Comparison of ENCODE assay signal across 29 cellular contexts in genomic region chr10:114206902-114207301, GRCh38. TPM values are rescaled to one million over a fixed set of nuclear protein-coding genes. Genes with fewer than 3 reads are reported as not detected.
"Had no signal": no experiment of that assay in that cellular context is flagged by ENCODE, and none has a peak within 500 bp of the region (broad histone marks: within the 10 kb centered on the region; RNA-seq: fewer than 3 reads in every experiment).

No MANE protein-coding gene starts in this region.

- DNase-seq: activated CD4-positive, alpha-beta T cell treated with anti-CD3 and anti-CD28 coated beads for 48 hours; activated CD4-positive, alpha-beta T cell treated with anti-CD3 and anti-CD28 coated beads, Interleukin-2, amount 50 U/mL, for 4 hours; activated CD8-positive, alpha-beta memory T cell treated with anti-CD3 and anti-CD28 coated beads, Interleukin-2, amount 10 ng/mL, durations not matched to agents 7 days and 5 days; activated CD8-positive, alpha-beta T cell treated with anti-CD3 and anti-CD28 coated beads, Interleukin-2, amount 10 ng/mL, durations not matched to agents 7 days and 5 days; activated effector memory CD4-positive, alpha-beta T cell treated with Interleukin-2 at 50 U/mL for 16 hours; activated naive CD4-positive, alpha-beta T cell; activated T-cell treated with anti-CD3 and anti-CD28 coated beads, Interleukin-2, amount 50 U/mL, for 24 hours; aorta; body of pancreas; Kasumi-1; KBM-7; NCI-H1092 treated with DMSO at 0.1 percent for 48 hours; NCI-H1417 treated with DMSO at 0.1 percent for 48 hours; NCI-H1694; NCI-H2029; NCI-H2107; NCI-H2171 treated with DMSO at 0.1 percent for 48 hours; NCI-H226; NCI-H526 treated with DMSO at 0.1 percent for 48 hours; NCI-H82; SIG-M5; T-helper 1 cell had no signal

- H3K27ac ChIP-seq: body of pancreas had no signal

- ATAC-seq: activated CD4-positive, CD25-positive, alpha-beta regulatory T cell treated with anti-CD3 and anti-CD28 coated beads, Interleukin-2, amount 50 U/mL, for 24 hours; activated CD8-positive, alpha-beta memory T cell treated with anti-CD3 and anti-CD28 coated beads, Interleukin-2, amount 10 ng/mL, durations not matched to agents 7 days and 5 days; activated CD8-positive, alpha-beta T cell treated with anti-CD3 and anti-CD28 coated beads, Interleukin-2, amount 10 ng/mL, durations not matched to agents 7 days and 5 days; body of pancreas had no signal

RNA-seq across cellular contexts. Expression of gene TDRD1, which starts 27.7 kb away (rescaled TPM):
- total RNA-seq: activated CD8-positive, alpha-beta T cell treated with anti-CD3 and anti-CD28 coated beads, Interleukin-2, amount 10 ng/mL, durations not matched to agents 7 days and 5 days; MCF 10A; NCI-H460; OCI-LY7; RPMI7951 had no signal

RNA-seq across cellular contexts. Expression of gene VWA2, which starts 32.2 kb away (rescaled TPM):
- total RNA-seq: activated CD8-positive, alpha-beta memory T cell treated with anti-CD3 and anti-CD28 coated beads, Interleukin-2, amount 10 ng/mL, durations not matched to agents 7 days and 5 days; activated CD8-positive, alpha-beta T cell treated with anti-CD3 and anti-CD28 coated beads, Interleukin-2, amount 10 ng/mL, durations not matched to agents 7 days and 5 days; activated T-helper 1 cell treated with anti-CD3 and anti-CD28 coated beads, Interleukin-12 subunit alpha, Interleukin-12 subunit beta, Interleukin-2, Interleukin-4 antibody, amounts not matched to agents 30 ng/mL and 10 ng/mL and 1 ng/mL, durations not matched to agents 14 hours and 24 hours and 36 hours; MCF 10A; NCI-H460; OCI-LY7; RPMI7951; T-helper 2 cell treated with Interferon-gamma antibody and Interleukin-4, amounts not matched to agents 100 ng/mL and 5 ng/mL, for 36 hours had no signal
